ENCODE assay signal across 28 cellular contexts in the genomic region with DNA sequence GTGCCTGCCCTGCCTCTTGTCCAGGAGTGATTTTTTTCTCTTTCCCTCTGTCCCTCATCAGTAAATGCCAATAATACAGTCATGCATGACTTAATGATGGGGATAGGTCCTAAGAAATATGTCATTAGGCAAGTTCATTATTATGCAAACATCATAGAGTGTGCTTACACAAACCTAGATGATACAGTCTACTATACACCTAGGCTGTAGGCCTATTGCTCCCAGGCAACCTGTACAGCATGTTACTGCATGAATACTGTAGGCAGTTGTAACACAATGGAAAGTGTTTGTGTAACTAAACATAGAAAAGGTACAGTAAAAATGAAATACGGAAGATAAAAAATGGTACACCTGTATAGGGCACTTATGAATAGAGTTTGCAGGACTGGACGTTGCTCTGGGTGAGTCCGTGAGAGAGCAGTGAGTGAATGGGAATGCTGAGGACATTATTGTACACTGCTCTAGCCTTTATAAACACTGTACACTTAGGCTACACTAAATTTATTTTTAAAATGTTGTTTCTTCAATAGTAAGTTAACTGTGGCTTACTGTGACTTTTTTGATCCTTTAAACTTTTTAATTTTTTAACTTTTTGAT. TPM values are rescaled to one million over a fixed set of nuclear protein-coding genes. Genes with fewer than 3 reads are reported as not detected.
"Had no signal": no experiment of that assay in that cellular context is flagged by ENCODE, and none has a peak within 500 bp of the region (broad histone marks: within the 10 kb centered on the region; RNA-seq: fewer than 3 reads in every experiment).

No MANE protein-coding gene starts in this region.

- H3K4me1 Mint-ChIP-seq: activated naive CD8-positive, alpha-beta T cell treated with anti-CD3 and anti-CD28 coated beads, Interleukin-2, amount 10 ng/mL, durations not matched to agents 7 days and 5 days; T-cell had no signal

- H3K9me3 Mint-ChIP-seq: activated CD8-positive, alpha-beta T cell treated with anti-CD3 and anti-CD28 coated beads for 36 hours; activated naive CD8-positive, alpha-beta T cell treated with anti-CD3 and anti-CD28 coated beads, Interleukin-2, amount 10 ng/mL, durations not matched to agents 7 days and 5 days; T-cell had no signal

- H3K9me3 ChIP-seq: breast epithelium had no signal

- H3K4me3 ChIP-seq: breast epithelium, K562, SK-N-MC had no signal

- FAIRE-seq: K562 had no signal

- H3K4me1 ChIP-seq: breast epithelium had no signal

- H3K36me3 ChIP-seq: breast epithelium, WERI-Rb-1 had no signal

- ATAC-seq: activated CD4-positive, CD25-positive, alpha-beta regulatory T cell treated with anti-CD3 and anti-CD28 coated beads, Interleukin-2, amount 50 U/mL, for 24 hours; activated CD8-positive, alpha-beta T cell treated with anti-CD3 and anti-CD28 coated beads for 36 hours; K562; Panc1; Right ventricle myocardium inferior; T-cell had no signal

- H3K27me3 ChIP-seq: breast epithelium had no signal

- H3K27ac ChIP-seq: breast epithelium, SK-N-MC, WERI-Rb-1 had no signal

- H3K4me3 Mint-ChIP-seq: activated CD8-positive, alpha-beta T cell treated with anti-CD3 and anti-CD28 coated beads for 36 hours; activated naive CD8-positive, alpha-beta T cell treated with anti-CD3 and anti-CD28 coated beads, Interleukin-2, amount 10 ng/mL, durations not matched to agents 7 days and 5 days; T-cell had no signal

- H3K36me3 Mint-ChIP-seq: activated naive CD8-positive, alpha-beta T cell treated with anti-CD3 and anti-CD28 coated beads, Interleukin-2, amount 10 ng/mL, durations not matched to agents 7 days and 5 days; T-cell had no signal

- DNase-seq: activated CD4-positive, alpha-beta T cell treated with anti-CD3 and anti-CD28 coated beads for 4 hours; activated CD8-positive, alpha-beta memory T cell treated with anti-CD3 and anti-CD28 coated beads, Interleukin-2, amount 50 U/mL, for 48 hours; activated CD8-positive, alpha-beta T cell treated with anti-CD3 and anti-CD28 coated beads for 36 hours; activated naive CD4-positive, alpha-beta T cell treated with anti-CD3 and anti-CD28 coated beads, Interleukin-2, amount 50 U/mL, for 16 hours; activated naive CD8-positive, alpha-beta T cell treated with anti-CD3 and anti-CD28 coated beads, Interleukin-2, amount 10 ng/mL, durations not matched to agents 7 days and 5 days; activated T-cell treated with anti-CD3 and anti-CD28 coated beads, Interleukin-2, amount 50 U/mL, for 1 hour; aorta; central memory CD4-positive, alpha-beta T cell; Karpas-422; MM.1S; NCI-H1105; NCI-H1436; NCI-H1694 treated with DMSO at 0.1 percent for 48 hours; NCI-H2029 treated with DMSO at 0.1 percent for 48 hours; NCI-H524 treated with DMSO at 0.1 percent for 48 hours; NCI-H774; NK-92 treated with Interleukin-12 subunit alpha and Interleukin-12 subunit beta, amount 100 ng/mL, for 24 hours; OCI-M1; RPMI8226; T-cell; WERI-Rb-1 had no signal

- H3K27ac Mint-ChIP-seq: activated CD8-positive, alpha-beta T cell treated with anti-CD3 and anti-CD28 coated beads for 36 hours; activated naive CD8-positive, alpha-beta T cell treated with anti-CD3 and anti-CD28 coated beads, Interleukin-2, amount 10 ng/mL, durations not matched to agents 7 days and 5 days; T-cell had no signal

RNA-seq across cellular contexts. Expression of gene PBOV1, which starts 22.1 kb away (rescaled TPM):
- total RNA-seq: activated CD8-positive, alpha-beta T cell treated with anti-CD3 and anti-CD28 coated beads for 36 hours; activated naive CD8-positive, alpha-beta T cell treated with anti-CD3 and anti-CD28 coated beads, Interleukin-2, amount 10 ng/mL, durations not matched to agents 7 days and 5 days; aorta; breast epithelium; K562; Right ventricle myocardium inferior; T-cell; T-helper 2 cell treated with Interferon-gamma antibody and Interleukin-4, amounts not matched to agents 100 ng/mL and 5 ng/mL, for 36 hours had no signal
- polyA plus RNA-seq: aorta, K562 had no signal
